In the genomic region with DNA sequence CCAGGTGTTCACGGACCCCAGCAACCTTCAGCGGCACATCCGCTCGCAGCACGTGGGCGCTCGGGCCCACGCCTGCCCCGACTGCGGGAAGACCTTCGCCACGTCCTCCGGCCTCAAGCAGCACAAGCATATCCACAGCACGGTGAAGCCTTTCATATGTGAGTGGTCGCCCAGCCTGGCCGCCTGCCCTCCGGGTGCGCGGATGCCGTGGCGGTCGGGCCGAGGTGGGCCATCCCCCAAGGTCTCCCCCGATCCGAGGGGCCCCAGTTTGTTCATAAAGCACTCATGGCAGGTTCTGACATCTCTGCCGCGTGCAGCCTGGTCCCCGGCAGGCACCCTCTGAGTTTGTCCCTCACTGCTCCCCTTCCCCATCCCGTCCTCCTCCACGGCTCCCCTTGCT, we compare ENCODE assay signal across 35 cellular contexts. TPM values are rescaled to one million over a fixed set of nuclear protein-coding genes. Genes with fewer than 3 reads are reported as not detected.
"Had no signal": no experiment of that assay in that cellular context is flagged by ENCODE, and none has a peak within 500 bp of the region (broad histone marks: within the 10 kb centered on the region; RNA-seq: fewer than 3 reads in every experiment).

No MANE protein-coding gene starts in this region.

- H3K4me3 ChIP-seq: adrenal gland, body of pancreas, breast epithelium, cardiac muscle cell, colonic mucosa, gastrocnemius medialis, heart left ventricle had no signal

- H3K9me3 ChIP-seq: adrenal gland, body of pancreas, breast epithelium, colonic mucosa, gastrocnemius medialis, heart left ventricle had no signal

- H3K36me3 ChIP-seq: adrenal gland, breast epithelium, colonic mucosa, gastrocnemius medialis had no signal

- H3K27ac ChIP-seq: adrenal gland, body of pancreas, breast epithelium, colonic mucosa, epithelial cell of prostate, gastrocnemius medialis, heart left ventricle had no signal

- DNase-seq: activated CD4-positive, alpha-beta memory T cell treated with anti-CD3 and anti-CD28 coated beads for 36 hours; activated CD4-positive, alpha-beta T cell treated with anti-CD3 and anti-CD28 coated beads for 36 hours; activated CD4-positive, alpha-beta T cell treated with anti-CD3 and anti-CD28 coated beads, Interleukin-2, amount 10 ng/mL, durations not matched to agents 24 days and 14 days; activated CD4-positive, CD25-positive, alpha-beta regulatory T cell; activated CD4-positive, CD25-positive, alpha-beta regulatory T cell treated with anti-CD3 and anti-CD28 coated beads, Interleukin-2, amount 50 U/mL, for 72 hours; activated CD8-positive, alpha-beta memory T cell treated with anti-CD3 and anti-CD28 coated beads, Interleukin-2, amount 10 ng/mL, durations not matched to agents 7 days and 5 days; activated CD8-positive, alpha-beta memory T cell treated with anti-CD3 and anti-CD28 coated beads, Interleukin-2, amount 50 U/mL, for 4 hours; activated CD8-positive, alpha-beta T cell treated with anti-CD3 and anti-CD28 coated beads, Interleukin-2, amount 10 ng/mL, durations not matched to agents 7 days and 5 days; activated effector memory CD4-positive, alpha-beta T cell treated with anti-CD3 and anti-CD28 coated beads, Interleukin-2, amount 50 U/mL, for 16 hours; activated naive CD4-positive, alpha-beta T cell treated with anti-CD3 and anti-CD28 coated beads for 36 hours; activated naive CD8-positive, alpha-beta T cell treated with anti-CD3 and anti-CD28 coated beads for 36 hours; activated naive CD8-positive, alpha-beta T cell treated with anti-CD3 and anti-CD28 coated beads, Interleukin-2, amount 50 U/mL, for 24 hours; activated T-cell treated with anti-CD3 and anti-CD28 coated beads, Interleukin-2, amount 50 U/mL, for 1 hour; activated T-cell treated with anti-CD3 and anti-CD28 coated beads, Interleukin-2, amount 50 U/mL, for 48 hours; adrenal gland; amygdala; aorta; body of pancreas; central memory CD4-positive, alpha-beta T cell; cerebellar nuclear complex; colonic mucosa; effector CD8-positive, alpha-beta T cell; foreskin fibroblast; gastrocnemius medialis; glutamatergic neuron; heart left ventricle; T-helper 2 cell had no signal

- FAIRE-seq: endometrium, endothelial cell of umbilical vein had no signal

- H3K4me1 ChIP-seq: body of pancreas, breast epithelium, colonic mucosa, gastrocnemius medialis had no signal

- H3K27me3 ChIP-seq: body of pancreas, cardiac muscle cell, colonic mucosa, heart left ventricle had no signal

RNA-seq across cellular contexts. Expression of gene ARHGEF16, which starts 49.0 kb away (rescaled TPM):
- total RNA-seq: activated CD4-positive, alpha-beta T cell treated with anti-CD3 and anti-CD28 coated beads for 36 hours; activated CD4-positive, alpha-beta T cell treated with anti-CD3 and anti-CD28 coated beads, Interleukin-2, amount 10 ng/mL, durations not matched to agents 24 days and 14 days; activated CD8-positive, alpha-beta memory T cell treated with anti-CD3 and anti-CD28 coated beads, Interleukin-2, amount 10 ng/mL, durations not matched to agents 7 days and 5 days; activated CD8-positive, alpha-beta T cell treated with anti-CD3 and anti-CD28 coated beads, Interleukin-2, amount 10 ng/mL, durations not matched to agents 7 days and 5 days; activated T-helper 1 cell treated with anti-CD3 and anti-CD28 coated beads, Interleukin-12 subunit alpha, Interleukin-12 subunit beta, Interleukin-2, Interleukin-4 antibody, amounts not matched to agents 30 ng/mL and 10 ng/mL and 1 ng/mL, durations not matched to agents 14 hours and 24 hours and 36 hours; activated T-helper 2 cell treated with anti-CD3 and anti-CD28 coated beads, Interferon-gamma antibody, Interleukin-2, Interleukin-4, amounts not matched to agents 10 μg/mL and 5 μg/mL and 100 μg/mL, durations not matched to agents 14 hours and 24 hours and 36 hours; T-helper 1 cell treated with Interleukin-12 subunit alpha and Interleukin-12 subunit beta and Interleukin-4 antibody, amounts not matched to agents 30 ng/mL and 1 ng/mL, for 36 hours had no signal
